22 cellular contexts compared by ENCODE assay signal in genomic region chr6:43471399-43471798, GRCh38. TPM values are rescaled to one million over a fixed set of nuclear protein-coding genes. Genes with fewer than 3 reads are reported as not detected.
A peak's percentile ranks its signal among the peaks of the same experiment; 100 is the strongest.
DNase-seq lines count a peak whose midpoint lies in the region; ATAC-seq and TF ChIP-seq lines count a peak whose summit lies in the region.
"Had no signal": no experiment of that assay in that cellular context is flagged by ENCODE, and none has a peak within 500 bp of the region (broad histone marks: within the 10 kb centered on the region; RNA-seq: fewer than 3 reads in every experiment).

No MANE protein-coding gene starts in this region.

- no peak for DNase-seq in activated naive CD4-positive, alpha-beta T cell treated with anti-CD3 and anti-CD28 coated beads for 36 hours
- DNase-seq in PC-9: peak; percentile 25 to 50
- no peak for DNase-seq in left lobe of liver (ENCODE audit: low spot score)
- DNase-seq in COR-L47 (lab: John Stamatoyannopoulos, UW): no peak
- DNase-seq in activated CD4-positive, alpha-beta memory T cell treated with anti-CD3 and anti-CD28 coated beads, Interleukin-2, amount 10 ng/mL, durations not matched to agents 7 days and 5 days: no peak
- DNase-seq in dermis blood vessel endothelial cell: no peak
- DNase-seq: CD4-positive, alpha-beta T cell; DMS79; EL; H7; NCI-H1092; NCI-H1417 treated with DMSO at 0.1 percent for 48 hours; NCI-H1694 treated with DMSO at 0.1 percent for 48 hours; NCI-H2171 treated with DMSO at 0.1 percent for 48 hours; NCI-H524 treated with DMSO at 0.1 percent for 48 hours; NCI-H774; SJCRH30 had no signal

- H3K79me2 ChIP-seq in PC-9 (ENCODE audit: low read depth): no peaks in the 10 kb centered on the region

- peak overlapping the region; percentile 42 for H3K4me2 ChIP-seq in PC-9
- H3K4me2 ChIP-seq: BLaER1 had no signal

- H4K20me1 ChIP-seq in PC-9 (ENCODE audit: insufficient read depth): no peaks in the 10 kb centered on the region
- H4K20me1 ChIP-seq: BLaER1 had no signal

- H3K27ac Mint-ChIP-seq in activated naive CD4-positive, alpha-beta T cell treated with anti-CD3 and anti-CD28 coated beads, Interleukin-2, amount 50 U/mL, for 24 hours: peak overlapping the region; percentile 6
- H3K27ac Mint-ChIP-seq in activated naive CD4-positive, alpha-beta T cell treated with anti-CD3 and anti-CD28 coated beads for 36 hours: no peak overlapping the region
- H3K27ac Mint-ChIP-seq in activated CD4-positive, alpha-beta memory T cell treated with anti-CD3 and anti-CD28 coated beads, Interleukin-2, amount 10 ng/mL, durations not matched to agents 7 days and 5 days: no peak overlapping the region
- H3K27ac Mint-ChIP-seq: CD4-positive, alpha-beta T cell had no signal

- peaks cover 5% of the 10 kb centered on the region for H3K27me3 Mint-ChIP-seq in activated naive CD4-positive, alpha-beta T cell treated with anti-CD3 and anti-CD28 coated beads, Interleukin-2, amount 50 U/mL, for 24 hours
- no peaks in the 10 kb centered on the region for H3K27me3 Mint-ChIP-seq in activated naive CD4-positive, alpha-beta T cell treated with anti-CD3 and anti-CD28 coated beads for 36 hours (ENCODE audit: low read depth)
- H3K27me3 Mint-ChIP-seq in activated CD4-positive, alpha-beta memory T cell treated with anti-CD3 and anti-CD28 coated beads, Interleukin-2, amount 10 ng/mL, durations not matched to agents 7 days and 5 days: peaks cover 13% of the 10 kb centered on the region

- no peaks in the 10 kb centered on the region for H3K9me3 Mint-ChIP-seq in activated naive CD4-positive, alpha-beta T cell treated with anti-CD3 and anti-CD28 coated beads, Interleukin-2, amount 50 U/mL, for 24 hours
- no peaks in the 10 kb centered on the region for H3K9me3 Mint-ChIP-seq in activated naive CD4-positive, alpha-beta T cell treated with anti-CD3 and anti-CD28 coated beads for 36 hours
- H3K9me3 Mint-ChIP-seq in activated CD4-positive, alpha-beta memory T cell treated with anti-CD3 and anti-CD28 coated beads, Interleukin-2, amount 10 ng/mL, durations not matched to agents 7 days and 5 days: no peaks in the 10 kb centered on the region
- H3K9me3 Mint-ChIP-seq: CD4-positive, alpha-beta T cell; IgD-negative memory B cell had no signal

- ATAC-seq in left lobe of liver: peak; percentile 54
- ATAC-seq: Right ventricle myocardium inferior, SK-N-SH treated with all-trans-retinoic acid at 6 μM for 48 hours had no signal

- intact Hi-C loops in activated naive CD4-positive, alpha-beta T cell treated with anti-CD3 and anti-CD28 coated beads for 36 hours (cut with micrococcal nuclease): no loop called here
- intact Hi-C loops in PC-9 (cut with micrococcal nuclease; ENCODE audit: unreplicated experiment): no loop called here

- peak overlapping the region; percentile 35 for H2AFZ ChIP-seq in PC-9

- H3K27me3 ChIP-seq in PC-9 (ENCODE audit: insufficient read depth, low read depth): no peaks in the 10 kb centered on the region
- H3K27me3 ChIP-seq: BLaER1, SJCRH30 had no signal

- peaks cover 5% of the 10 kb centered on the region; the same call in 1 of the 2 replicates for H3F3A ChIP-seq in PC-9 (ENCODE audit: insufficient read depth, low read depth)

- H3K36me3 ChIP-seq in PC-9 (ENCODE audit: low read depth): no peaks in the 10 kb centered on the region
- H3K36me3 ChIP-seq: BLaER1, SJCRH30 had no signal

- H3K4me1 Mint-ChIP-seq in activated naive CD4-positive, alpha-beta T cell treated with anti-CD3 and anti-CD28 coated beads, Interleukin-2, amount 50 U/mL, for 24 hours: peaks cover under 1% of the 10 kb centered on the region
- H3K4me1 Mint-ChIP-seq in activated naive CD4-positive, alpha-beta T cell treated with anti-CD3 and anti-CD28 coated beads for 36 hours (ENCODE audit: low read depth): no peaks in the 10 kb centered on the region
- H3K4me1 Mint-ChIP-seq in activated CD4-positive, alpha-beta memory T cell treated with anti-CD3 and anti-CD28 coated beads, Interleukin-2, amount 10 ng/mL, durations not matched to agents 7 days and 5 days: no peaks in the 10 kb centered on the region

- CTCF ChIA-PET in activated naive CD4-positive, alpha-beta T cell treated with anti-CD3 and anti-CD28 coated beads for 36 hours (lab: Charles Lee): interaction anchor here (0.6 kb wide), 1 partner anchor 22 kb away, joined by 5 read pairs; no protein-coding TSS in a partner anchor
- CTCF ChIA-PET in PC-9 (lab: Charles Lee): no interaction called here
- CTCF ChIA-PET in activated CD4-positive, alpha-beta memory T cell treated with anti-CD3 and anti-CD28 coated beads, Interleukin-2, amount 10 ng/mL, durations not matched to agents 7 days and 5 days (lab: Charles Lee): no interaction called here

- H3K27ac ChIP-seq in PC-9: peak overlapping the region; percentile 28; the same call in 1 of the 2 replicates
- H3K27ac ChIP-seq: BLaER1, SJCRH30 had no signal

- no peaks in the 10 kb centered on the region for H3K9me3 ChIP-seq in PC-9 (ENCODE audit: insufficient read depth, low read depth)
- H3K9me3 ChIP-seq: BLaER1, SJCRH30 had no signal

- POLR2A ChIA-PET in PC-9 (lab: Charles Lee; ENCODE audit: unreplicated experiment): no interaction called here
- POLR2A ChIA-PET in activated CD4-positive, alpha-beta memory T cell treated with anti-CD3 and anti-CD28 coated beads, Interleukin-2, amount 10 ng/mL, durations not matched to agents 7 days and 5 days (lab: Charles Lee): interaction anchor here (1.1 kb wide), 1 partner anchor 44 kb away, joined by 3 read pairs; the partner anchor contains the start of gene ABCC10

- H3K4me3 Mint-ChIP-seq in activated naive CD4-positive, alpha-beta T cell treated with anti-CD3 and anti-CD28 coated beads, Interleukin-2, amount 50 U/mL, for 24 hours: no peak overlapping the region
- no peak overlapping the region for H3K4me3 Mint-ChIP-seq in activated naive CD4-positive, alpha-beta T cell treated with anti-CD3 and anti-CD28 coated beads for 36 hours
- no peak overlapping the region for H3K4me3 Mint-ChIP-seq in activated CD4-positive, alpha-beta memory T cell treated with anti-CD3 and anti-CD28 coated beads, Interleukin-2, amount 10 ng/mL, durations not matched to agents 7 days and 5 days
- H3K4me3 Mint-ChIP-seq: CD4-positive, alpha-beta T cell; IgD-negative memory B cell had no signal

- BruUV-seq in PC-9 (replicated peaks; lab: Mats Ljungman, UMichigan): no TSS peak

- no peak for TF ChIP-seq CTCF in PC-9 (conservative IDR thresholded peaks at IDR 0.05)

- no peak overlapping the region for H3K4me3 ChIP-seq in PC-9
- H3K4me3 ChIP-seq: BLaER1, SJCRH30 had no signal

- no peaks in the 10 kb centered on the region; the same call in 1 of the 2 replicates for H3K9me2 ChIP-seq in PC-9 (ENCODE audit: insufficient read depth)

- peaks cover 26% of the 10 kb centered on the region for H3K4me1 ChIP-seq in PC-9 (replicated peaks; ENCODE audit: insufficient read depth)

- H3K36me3 Mint-ChIP-seq in activated naive CD4-positive, alpha-beta T cell treated with anti-CD3 and anti-CD28 coated beads, Interleukin-2, amount 50 U/mL, for 24 hours: no peaks in the 10 kb centered on the region
- H3K36me3 Mint-ChIP-seq in activated naive CD4-positive, alpha-beta T cell treated with anti-CD3 and anti-CD28 coated beads for 36 hours (ENCODE audit: low read depth): no peaks in the 10 kb centered on the region
- H3K36me3 Mint-ChIP-seq in activated CD4-positive, alpha-beta memory T cell treated with anti-CD3 and anti-CD28 coated beads, Interleukin-2, amount 10 ng/mL, durations not matched to agents 7 days and 5 days (ENCODE audit: low read depth): no peaks in the 10 kb centered on the region
- H3K36me3 Mint-ChIP-seq: IgD-negative memory B cell had no signal

RNA-seq across cellular contexts. Expression of gene TJAP1, which starts 6.0 kb away (rescaled TPM):
- 10 to 100 TPM; 23.0 to 24.6 TPM for total RNA-seq in activated naive CD4-positive, alpha-beta T cell treated with anti-CD3 and anti-CD28 coated beads for 36 hours
- total RNA-seq in PC-9 (2021) (50.5 and 60.9 TPM in 2 replicates), left lobe of liver (14.0 TPM), dermis blood vessel endothelial cell (12.6 and 17.9 TPM in 2 replicates)
- total RNA-seq in activated CD4-positive, alpha-beta memory T cell treated with anti-CD3 and anti-CD28 coated beads, Interleukin-2, amount 10 ng/mL, durations not matched to agents 7 days and 5 days: 10 to 100 TPM; 34.7 to 36.6 TPM

RNA-seq across cellular contexts. Expression of gene DLK2, which starts 16.1 kb away (rescaled TPM):
- total RNA-seq in activated naive CD4-positive, alpha-beta T cell treated with anti-CD3 and anti-CD28 coated beads for 36 hours: under 1 TPM; 0.47 to 0.52 TPM
- 3.6 and 6.2 TPM in 2 replicates for total RNA-seq in PC-9 (2021)
- not detected for total RNA-seq in left lobe of liver
- under 1 TPM; 0.18 to 0.50 TPM for total RNA-seq in activated CD4-positive, alpha-beta memory T cell treated with anti-CD3 and anti-CD28 coated beads, Interleukin-2, amount 10 ng/mL, durations not matched to agents 7 days and 5 days
- total RNA-seq in dermis blood vessel endothelial cell: 0.60 and 0.68 TPM in 2 replicates

RNA-seq across cellular contexts. Expression of gene LRRC73, which starts 38.7 kb away (rescaled TPM):
- total RNA-seq in activated naive CD4-positive, alpha-beta T cell treated with anti-CD3 and anti-CD28 coated beads for 36 hours: under 1 TPM; 0.10 to 0.17 TPM
- 0.55 and 1.5 TPM in 2 replicates for total RNA-seq in PC-9 (2021)
- total RNA-seq in left lobe of liver: 0.40 TPM
- under 1 TPM; 0.23 to 0.25 TPM for total RNA-seq in activated CD4-positive, alpha-beta memory T cell treated with anti-CD3 and anti-CD28 coated beads, Interleukin-2, amount 10 ng/mL, durations not matched to agents 7 days and 5 days
- 0.14 and 0.17 TPM in 2 replicates for total RNA-seq in dermis blood vessel endothelial cell
- total RNA-seq: H7 had no signal

RNA-seq across cellular contexts. Expression of gene ABCC10, which starts 44.1 kb away (rescaled TPM):
- 10 to 100 TPM; 22.7 to 26.6 TPM for total RNA-seq in activated naive CD4-positive, alpha-beta T cell treated with anti-CD3 and anti-CD28 coated beads for 36 hours
- total RNA-seq in PC-9 (2021) (28.4 and 28.7 TPM in 2 replicates), left lobe of liver (11.9 TPM), dermis blood vessel endothelial cell (19.2 and 22.0 TPM in 2 replicates)
- 10 to 100 TPM; 46.8 to 49.8 TPM for total RNA-seq in activated CD4-positive, alpha-beta memory T cell treated with anti-CD3 and anti-CD28 coated beads, Interleukin-2, amount 10 ng/mL, durations not matched to agents 7 days and 5 days

RNA-seq across cellular contexts. Expression of gene YIPF3, which starts 45.3 kb away (rescaled TPM):
- 10 to 100 TPM; 26.2 to 26.5 TPM for total RNA-seq in activated naive CD4-positive, alpha-beta T cell treated with anti-CD3 and anti-CD28 coated beads for 36 hours
- total RNA-seq in PC-9 (2021) (91.3 and 98.4 TPM in 2 replicates), left lobe of liver (67.9 TPM), dermis blood vessel endothelial cell (135 and 149 TPM in 2 replicates)
- 10 to 100 TPM; 71.5 to 77.4 TPM for total RNA-seq in activated CD4-positive, alpha-beta memory T cell treated with anti-CD3 and anti-CD28 coated beads, Interleukin-2, amount 10 ng/mL, durations not matched to agents 7 days and 5 days

Comparison
In these comparisons a context has a peak if more than half of its experiments do, and no peak if none do; other contexts are left out.
1. DNase-seq: peak in PC-9 (2 of 2); none in activated naive CD4-positive, alpha-beta T cell treated with anti-CD3 and anti-CD28 coated beads for 36 hours (single experiment), left lobe of liver (single experiment), COR-L47 (single experiment), activated CD4-positive, alpha-beta memory T cell treated with anti-CD3 and anti-CD28 coated beads, Interleukin-2, amount 10 ng/mL, durations not matched to agents 7 days and 5 days (single experiment) and dermis blood vessel endothelial cell (single experiment).